ENCODE assay signal across 1 cellular context in the genomic region with DNA sequence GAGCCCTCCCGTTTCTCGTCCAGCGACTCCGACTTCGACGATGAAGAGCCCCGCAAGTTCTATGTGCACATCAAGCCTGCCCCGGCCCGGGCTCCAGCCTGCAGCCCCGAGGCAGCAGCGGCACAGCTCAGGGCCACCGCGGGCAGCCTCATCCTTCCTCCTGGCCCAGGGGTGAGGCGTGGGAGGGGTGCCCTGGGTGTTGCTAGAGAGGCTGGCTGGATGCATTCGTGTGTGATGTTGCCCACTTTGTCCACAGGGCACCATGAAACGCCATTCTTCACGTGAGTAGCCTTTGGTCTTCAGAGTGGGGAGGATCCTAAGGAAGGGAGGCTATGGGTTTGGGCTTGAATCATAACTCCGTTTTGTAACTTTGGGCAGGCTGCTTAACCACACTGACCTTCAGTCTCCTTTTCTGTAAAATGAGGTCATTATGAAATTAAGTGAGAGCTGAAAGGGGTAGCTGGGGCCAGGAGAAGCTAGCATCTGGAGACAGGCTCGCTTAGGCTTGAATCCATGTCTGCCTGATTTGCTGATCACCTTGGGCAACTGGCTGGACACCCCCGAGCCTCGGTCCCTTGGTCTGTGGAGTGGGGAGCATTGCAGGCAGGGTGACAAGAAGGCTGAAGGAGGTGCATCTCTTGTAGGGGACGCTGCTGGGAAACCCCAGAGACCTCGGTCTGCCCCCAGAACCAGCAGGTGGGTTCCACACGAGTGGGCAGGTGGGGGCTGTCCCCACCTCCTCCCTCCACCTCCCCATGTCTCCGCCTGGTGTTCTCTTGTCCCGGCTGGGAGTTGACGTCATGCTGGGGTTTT.
TF ChIP-seq lines count a peak whose summit lies in the region.

No MANE protein-coding gene starts in this region.

TF ChIP-seq in HEK293, 187 proteins besides CTCF, POLR2A, EP300 and RAD21 (continued from another document):
- TF ChIP-seq, protein P1, sequence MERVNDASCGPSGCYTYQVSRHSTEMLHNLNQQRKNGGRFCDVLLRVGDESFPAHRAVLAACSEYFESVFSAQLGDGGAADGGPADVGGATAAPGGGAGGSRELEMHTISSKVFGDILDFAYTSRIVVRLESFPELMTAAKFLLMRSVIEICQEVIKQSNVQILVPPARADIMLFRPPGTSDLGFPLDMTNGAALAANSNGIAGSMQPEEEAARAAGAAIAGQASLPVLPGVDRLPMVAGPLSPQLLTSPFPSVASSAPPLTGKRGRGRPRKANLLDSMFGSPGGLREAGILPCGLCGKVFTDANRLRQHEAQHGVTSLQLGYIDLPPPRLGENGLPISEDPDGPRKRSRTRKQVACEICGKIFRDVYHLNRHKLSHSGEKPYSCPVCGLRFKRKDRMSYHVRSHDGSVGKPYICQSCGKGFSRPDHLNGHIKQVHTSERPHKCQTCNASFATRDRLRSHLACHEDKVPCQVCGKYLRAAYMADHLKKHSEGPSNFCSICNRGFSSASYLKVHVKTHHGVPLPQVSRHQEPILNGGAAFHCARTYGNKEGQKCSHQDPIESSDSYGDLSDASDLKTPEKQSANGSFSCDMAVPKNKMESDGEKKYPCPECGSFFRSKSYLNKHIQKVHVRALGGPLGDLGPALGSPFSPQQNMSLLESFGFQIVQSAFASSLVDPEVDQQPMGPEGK (tag by site-specific recombination; IDR thresholded peaks at IDR 0.05) = 0 out of 2 replicates have a peak, but pooled peaks have one; percentile 17
- TF ChIP-seq KLF16 (tag by site-specific recombination; IDR thresholded peaks at IDR 0.05) (no peak), ZNF350 (tag by site-specific recombination; IDR thresholded peaks at IDR 0.05) (no peak), EGR2 (tag by site-specific recombination; IDR thresholded peaks at IDR 0.05; ENCODE audit: low read depth) (peak; percentile 72)
- TF ChIP-seq, protein P2, sequence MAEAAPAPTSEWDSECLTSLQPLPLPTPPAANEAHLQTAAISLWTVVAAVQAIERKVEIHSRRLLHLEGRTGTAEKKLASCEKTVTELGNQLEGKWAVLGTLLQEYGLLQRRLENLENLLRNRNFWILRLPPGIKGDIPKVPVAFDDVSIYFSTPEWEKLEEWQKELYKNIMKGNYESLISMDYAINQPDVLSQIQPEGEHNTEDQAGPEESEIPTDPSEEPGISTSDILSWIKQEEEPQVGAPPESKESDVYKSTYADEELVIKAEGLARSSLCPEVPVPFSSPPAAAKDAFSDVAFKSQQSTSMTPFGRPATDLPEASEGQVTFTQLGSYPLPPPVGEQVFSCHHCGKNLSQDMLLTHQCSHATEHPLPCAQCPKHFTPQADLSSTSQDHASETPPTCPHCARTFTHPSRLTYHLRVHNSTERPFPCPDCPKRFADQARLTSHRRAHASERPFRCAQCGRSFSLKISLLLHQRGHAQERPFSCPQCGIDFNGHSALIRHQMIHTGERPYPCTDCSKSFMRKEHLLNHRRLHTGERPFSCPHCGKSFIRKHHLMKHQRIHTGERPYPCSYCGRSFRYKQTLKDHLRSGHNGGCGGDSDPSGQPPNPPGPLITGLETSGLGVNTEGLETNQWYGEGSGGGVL (tag by site-specific recombination; IDR thresholded peaks at IDR 0.05) = peak; percentile 45; the same call in 1 of the 2 replicates
- TF ChIP-seq, protein P3, sequence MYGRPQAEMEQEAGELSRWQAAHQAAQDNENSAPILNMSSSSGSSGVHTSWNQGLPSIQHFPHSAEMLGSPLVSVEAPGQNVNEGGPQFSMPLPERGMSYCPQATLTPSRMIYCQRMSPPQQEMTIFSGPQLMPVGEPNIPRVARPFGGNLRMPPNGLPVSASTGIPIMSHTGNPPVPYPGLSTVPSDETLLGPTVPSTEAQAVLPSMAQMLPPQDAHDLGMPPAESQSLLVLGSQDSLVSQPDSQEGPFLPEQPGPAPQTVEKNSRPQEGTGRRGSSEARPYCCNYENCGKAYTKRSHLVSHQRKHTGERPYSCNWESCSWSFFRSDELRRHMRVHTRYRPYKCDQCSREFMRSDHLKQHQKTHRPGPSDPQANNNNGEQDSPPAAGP (tag by site-specific recombination; IDR thresholded peaks at IDR 0.05) = no peak
